Comparison of ENCODE assay signal across 21 cellular contexts in the genomic region with DNA sequence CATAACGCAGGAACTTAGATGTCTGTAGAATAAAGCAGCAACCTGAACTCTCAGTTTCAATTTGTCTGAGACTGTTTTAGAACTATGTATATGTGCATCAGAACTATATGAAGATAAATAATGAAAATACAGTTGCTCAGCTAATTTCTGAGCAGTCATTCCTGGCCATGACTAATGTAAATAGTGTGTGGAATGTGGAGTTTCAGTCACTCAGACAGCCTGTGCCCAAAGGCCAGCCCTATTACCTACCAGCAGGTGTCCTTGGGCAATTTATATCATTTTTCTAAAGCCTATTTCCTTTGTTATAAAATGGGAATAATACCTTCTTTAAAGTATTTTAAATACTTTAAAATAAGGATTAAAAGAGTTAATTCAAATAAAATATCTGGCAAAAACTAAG. TPM values are rescaled to one million over a fixed set of nuclear protein-coding genes. Genes with fewer than 3 reads are reported as not detected.
DNase-seq lines count a peak whose midpoint lies in the region; TF ChIP-seq lines count a peak whose summit lies in the region.
"Had no signal": no experiment of that assay in that cellular context is flagged by ENCODE, and none has a peak within 500 bp of the region (broad histone marks: within the 10 kb centered on the region; RNA-seq: fewer than 3 reads in every experiment).

No MANE protein-coding gene starts in this region.

- intact Hi-C loops in A673 (cut with micrococcal nuclease; ENCODE audit: unreplicated experiment): no loop called here

- no peaks in the 10 kb centered on the region for H3K9me3 Mint-ChIP-seq in endodermal cell
- H3K9me3 Mint-ChIP-seq in neural crest cell: peaks cover 3% of the 10 kb centered on the region
- H3K9me3 Mint-ChIP-seq: activated T-helper 2 cell treated with anti-CD3 and anti-CD28 coated beads, Interferon-gamma antibody, Interleukin-2, Interleukin-4, amounts not matched to agents 10 μg/mL and 5 μg/mL and 100 μg/mL, durations not matched to agents 14 hours and 24 hours and 36 hours had no signal

- BruUV-seq in A673 (replicated peaks; lab: Mats Ljungman, UMichigan): no TSS peak

- H3K4me1 Mint-ChIP-seq in endodermal cell (no peaks in the 10 kb centered on the region), neural crest cell (no peaks in the 10 kb centered on the region)
- H3K4me1 Mint-ChIP-seq: activated naive CD8-positive, alpha-beta T cell treated with anti-CD3 and anti-CD28 coated beads, Interleukin-2, amount 10 ng/mL, durations not matched to agents 7 days and 5 days had no signal

- POLR2A ChIA-PET in A673 (lab: Charles Lee; ENCODE audit: low non-redundant PET): no interaction called here

- H3K27me3 ChIP-seq in endodermal cell (ENCODE audit: control insufficient read depth, insufficient read depth, low read length, poor library complexity, severe bottlenecking) (no peaks in the 10 kb centered on the region), A673 (replicated peaks; ENCODE audit: insufficient read depth, low read depth, low read length, poor library complexity) (no peaks in the 10 kb centered on the region)
- H3K27me3 ChIP-seq: esophagus squamous epithelium, gastroesophageal sphincter, transverse colon had no signal

- no peaks in the 10 kb centered on the region for H3K36me3 ChIP-seq in endodermal cell (ENCODE audit: control insufficient read depth, insufficient read depth, low read length)
- H3K36me3 ChIP-seq in A673 (ENCODE audit: insufficient read depth, low read length, poor library complexity, severe bottlenecking): no peaks in the 10 kb centered on the region
- H3K36me3 ChIP-seq: esophagus squamous epithelium, gastroesophageal sphincter, transverse colon, WERI-Rb-1 had no signal

- no peaks in the 10 kb centered on the region for H3K9me3 ChIP-seq in endodermal cell (ENCODE audit: control insufficient read depth, low read length)
- H3K9me3 ChIP-seq in A673 (ENCODE audit: low read depth, low read length, poor library complexity, severe bottlenecking): no peaks in the 10 kb centered on the region
- H3K9me3 ChIP-seq: esophagus squamous epithelium, gastroesophageal sphincter, transverse colon had no signal

- H3K4me3 Mint-ChIP-seq in endodermal cell (no peak overlapping the region), neural crest cell (no peak overlapping the region)
- H3K4me3 Mint-ChIP-seq: activated naive CD8-positive, alpha-beta T cell treated with anti-CD3 and anti-CD28 coated beads, Interleukin-2, amount 10 ng/mL, durations not matched to agents 7 days and 5 days; CD14-positive monocyte had no signal

- no peak overlapping the region for H3K9ac ChIP-seq in endodermal cell (ENCODE audit: extremely low read depth, low read length, poor library complexity, severe bottlenecking)

- CTCF ChIA-PET in A673 (lab: Charles Lee): interaction anchor here (0.6 kb wide), 1 partner anchor 80 kb away, joined by 3 read pairs; no protein-coding TSS in a partner anchor

- no peak overlapping the region for H3K27ac ChIP-seq in endodermal cell (ENCODE audit: low read depth, low read length)
- no peak overlapping the region for H3K27ac ChIP-seq in A673 (ENCODE audit: low read depth, low read length, poor library complexity, severe bottlenecking)
- H3K27ac ChIP-seq: esophagus squamous epithelium, gastroesophageal sphincter, transverse colon, WERI-Rb-1 had no signal

- H3K4me1 ChIP-seq in endodermal cell (ENCODE audit: control insufficient read depth, insufficient read depth, low read length) (no peaks in the 10 kb centered on the region), A673 (ENCODE audit: insufficient read depth, low read length, poor library complexity, severe bottlenecking) (no peaks in the 10 kb centered on the region)
- H3K4me1 ChIP-seq: esophagus squamous epithelium, gastroesophageal sphincter, transverse colon had no signal

- H3K4me3 ChIP-seq in endodermal cell (ENCODE audit: low read length): no peak overlapping the region
- H3K4me3 ChIP-seq in A673 (ENCODE audit: low read depth, low read length, poor library complexity, severe bottlenecking): no peak overlapping the region
- H3K4me3 ChIP-seq: esophagus squamous epithelium, gastroesophageal sphincter, transverse colon had no signal

- no peaks in the 10 kb centered on the region for H3K27me3 Mint-ChIP-seq in endodermal cell (ENCODE audit: insufficient read depth)
- H3K27me3 Mint-ChIP-seq in neural crest cell (ENCODE audit: low read depth): no peaks in the 10 kb centered on the region

- H3K27ac Mint-ChIP-seq in endodermal cell (no peak overlapping the region), neural crest cell (ENCODE audit: unreplicated experiment) (no peak overlapping the region)
- H3K27ac Mint-ChIP-seq: activated naive CD8-positive, alpha-beta T cell treated with anti-CD3 and anti-CD28 coated beads, Interleukin-2, amount 10 ng/mL, durations not matched to agents 7 days and 5 days; activated T-helper 2 cell treated with anti-CD3 and anti-CD28 coated beads, Interferon-gamma antibody, Interleukin-2, Interleukin-4, amounts not matched to agents 10 μg/mL and 5 μg/mL and 100 μg/mL, durations not matched to agents 14 hours and 24 hours and 36 hours; CD14-positive monocyte had no signal

- TF ChIP-seq CTCF in endodermal cell (conservative IDR thresholded peaks at IDR 0.05) (peak; percentile 36), neural crest cell (conservative IDR thresholded peaks at IDR 0.05) (peak; percentile 48), A673 (conservative IDR thresholded peaks at IDR 0.05; ENCODE audit: low read depth, low read length) (no peak)

- no peaks in the 10 kb centered on the region for H3K36me3 Mint-ChIP-seq in endodermal cell (ENCODE audit: low read depth)
- peaks cover 3% of the 10 kb centered on the region for H3K36me3 Mint-ChIP-seq in neural crest cell (ENCODE audit: low read depth)
- H3K36me3 Mint-ChIP-seq: activated naive CD8-positive, alpha-beta T cell treated with anti-CD3 and anti-CD28 coated beads, Interleukin-2, amount 10 ng/mL, durations not matched to agents 7 days and 5 days had no signal

- WGBS in endodermal cell (ENCODE audit: insufficient coverage in 1 of 2, insufficient read length in 1 of 2), 2 experiments: 88 to 94% methylated on average over 1 of the region's 1 CpG

- DNase-seq in DMS53 (lab: John Stamatoyannopoulos, UW) (peak; percentile 33), HT1080 (ENCODE audit: low read depth) (peak; percentile 18), endodermal cell (no peak), neural crest cell (ENCODE audit: low read depth, low spot score) (no peak), A673 (ENCODE audit: low spot score) (no peak), NCI-H345 (lab: John Stamatoyannopoulos, UW) (no peak), AML-193 (lab: John Stamatoyannopoulos, UW) (no peak)
- DNase-seq in activated T-cell treated with anti-CD3 and anti-CD28 coated beads, Interleukin-2, amount 50 U/mL, for 1 hour: no peak
- DNase-seq: activated naive CD8-positive, alpha-beta T cell treated with anti-CD3 and anti-CD28 coated beads, Interleukin-2, amount 10 ng/mL, durations not matched to agents 7 days and 5 days; effector CD8-positive, alpha-beta T cell; esophagus squamous epithelium; mesenchymal stem cell; NCI-H1417; NCI-H510A; retina; stimulated activated CD4-positive, alpha-beta T cell treated with anti-CD3 and anti-CD28 coated beads, Interleukin-12 subunit alpha, Interleukin-12 subunit beta, amount 100 ng/mL, for 4 hours; transverse colon; WERI-Rb-1 had no signal

RNA-seq across cellular contexts. Expression of a gene that starts 56.0 kb away (rescaled TPM):
- total RNA-seq in HT1080 (2014; rRNA removed; shearing (Covaris generic)): 36.5 and 50.6 TPM in 2 replicates
- 15.3 and 18.4 TPM in 2 replicates for polyA plus RNA-seq in HT1080 (2015; cell fraction: cytosol; rRNA removed)
- polyA plus RNA-seq in HT1080 (2015; cell fraction: nucleus; rRNA removed): 8.3 and 8.8 TPM in 2 replicates
- total RNA-seq in endodermal cell (10 to 100 TPM; 12.1 to 12.3 TPM), neural crest cell (30.3 and 33.6 TPM in 2 replicates), A673 (2021) (6.0 and 7.2 TPM in 2 replicates)
- 7.9 TPM for polyA plus RNA-seq in endodermal cell (2013, experiment 1 of 2)
- polyA plus RNA-seq in endodermal cell (2013, experiment 2 of 2): 8.0 TPM

Comparison
In these comparisons a context has a peak if more than half of its experiments do, and no peak if none do; other contexts are left out.
1. DNase-seq: peak in DMS53 (single experiment) and HT1080 (single experiment); none in endodermal cell (single experiment), neural crest cell (single experiment), A673 (single experiment), NCI-H345 (single experiment), activated T-cell treated with anti-CD3 and anti-CD28 coated beads, Interleukin-2, amount 50 U/mL, for 1 hour (single experiment) and AML-193 (0 of 2).